In genomic region chr1:154951901-154952657, GRCh38 we compare ENCODE assay signal across 7 cellular contexts. TPM values are rescaled to one million over a fixed set of nuclear protein-coding genes. Genes with fewer than 3 reads are reported as not detected.
DNase-seq lines count a peak whose midpoint lies in the region; ATAC-seq lines count a peak whose summit lies in the region.

No MANE protein-coding gene starts in this region.

- H3K4me3 Mint-ChIP-seq in stimulated activated effector memory CD8-positive, alpha-beta T cell treated with anti-CD3 and anti-CD28 coated beads, Interleukin-12 subunit alpha, Interleukin-12 subunit beta, amount 100 ng/mL, for 72 hours = peak overlapping the region; percentile 95

- H3K4me1 Mint-ChIP-seq in stimulated activated effector memory CD8-positive, alpha-beta T cell treated with anti-CD3 and anti-CD28 coated beads, Interleukin-12 subunit alpha, Interleukin-12 subunit beta, amount 100 ng/mL, for 72 hours = peaks cover 76% of the 10 kb centered on the region

- DNase-seq in OCI-M1 (lab: John Stamatoyannopoulos, UW) (peak; percentile 32), activated T-cell treated with anti-CD3 and anti-CD28 coated beads for 48 hours (ENCODE audit: low read depth) (peak; percentile 50), germinal center (ENCODE audit: low spot score) (peak; percentile 71), HUDEP-2 (lab: John Stamatoyannopoulos, UW; ENCODE audit: unreplicated experiment in 76 of 76) (no peak), NCI-H510A treated with DMSO at 0.1 percent for 48 hours (lab: John Stamatoyannopoulos, UW) (no peak), occipital lobe (lab: John Stamatoyannopoulos, UW) (no peak)
- DNase-seq in stimulated activated effector memory CD8-positive, alpha-beta T cell treated with anti-CD3 and anti-CD28 coated beads, Interleukin-12 subunit alpha, Interleukin-12 subunit beta, amount 100 ng/mL, for 72 hours (ENCODE audit: low spot score in 2 of 2) = no peak

- peaks cover 60% of the 10 kb centered on the region for H3K36me3 Mint-ChIP-seq in stimulated activated effector memory CD8-positive, alpha-beta T cell treated with anti-CD3 and anti-CD28 coated beads, Interleukin-12 subunit alpha, Interleukin-12 subunit beta, amount 100 ng/mL, for 72 hours

- ATAC-seq in stimulated activated effector memory CD8-positive, alpha-beta T cell treated with anti-CD3 and anti-CD28 coated beads, Interleukin-12 subunit alpha, Interleukin-12 subunit beta, amount 100 ng/mL, for 72 hours = peak; percentile 43

- H3K27ac Mint-ChIP-seq in stimulated activated effector memory CD8-positive, alpha-beta T cell treated with anti-CD3 and anti-CD28 coated beads, Interleukin-12 subunit alpha, Interleukin-12 subunit beta, amount 100 ng/mL, for 72 hours = peak overlapping the region; percentile 99

- H3K9me3 Mint-ChIP-seq in stimulated activated effector memory CD8-positive, alpha-beta T cell treated with anti-CD3 and anti-CD28 coated beads, Interleukin-12 subunit alpha, Interleukin-12 subunit beta, amount 100 ng/mL, for 72 hours = no peaks in the 10 kb centered on the region

RNA-seq across cellular contexts. Expression of gene PBXIP1, which starts 3.8 kb away (rescaled TPM):
- 25.0 TPM for total RNA-seq in occipital lobe

RNA-seq across cellular contexts. Expression of gene PYGO2, which starts 9.5 kb away (rescaled TPM):
- total RNA-seq in occipital lobe = 11.2 TPM

RNA-seq across cellular contexts. Expression of gene PMVK, which starts 15.6 kb away (rescaled TPM):
- total RNA-seq in occipital lobe = 12.0 TPM

RNA-seq across cellular contexts. Expression of gene SHC1, which starts 18.5 kb away (rescaled TPM):
- total RNA-seq in occipital lobe = 10.0 TPM

RNA-seq across cellular contexts. Expression of gene CKS1B, which starts 22.4 kb away (rescaled TPM):
- 12.2 TPM for total RNA-seq in occipital lobe

Comparison
In these comparisons a context has a peak if more than half of its experiments do, and no peak if none do; other contexts are left out.
1. DNase-seq: peak in OCI-M1 (single experiment), activated T-cell treated with anti-CD3 and anti-CD28 coated beads for 48 hours (single experiment) and germinal center (single experiment); none in stimulated activated effector memory CD8-positive, alpha-beta T cell treated with anti-CD3 and anti-CD28 coated beads, Interleukin-12 subunit alpha, Interleukin-12 subunit beta, amount 100 ng/mL, for 72 hours (0 of 2), HUDEP-2 (0 of 76), NCI-H510A treated with DMSO at 0.1 percent for 48 hours (single experiment) and occipital lobe (single experiment).